Comparison of ENCODE assay signal across 18 cellular contexts in genomic region chr7:7922684-7923385, GRCh38. TPM values are rescaled to one million over a fixed set of nuclear protein-coding genes. Genes with fewer than 3 reads are reported as not detected.
A peak's percentile ranks its signal among the peaks of the same experiment; 100 is the strongest.
DNase-seq lines count a peak whose midpoint lies in the region; ATAC-seq, FAIRE-seq and TF ChIP-seq lines count a peak whose summit lies in the region.
"Had no signal": no experiment of that assay in that cellular context is flagged by ENCODE, and none has a peak within 500 bp of the region (broad histone marks: within the 10 kb centered on the region; RNA-seq: fewer than 3 reads in every experiment).

No MANE protein-coding gene starts in this region.

- H4K20me1 ChIP-seq in GM23338 (replicated peaks; ENCODE audit: insufficient read depth) = no peaks in the 10 kb centered on the region
- no peaks in the 10 kb centered on the region for H4K20me1 ChIP-seq in K562 (replicated peaks; ENCODE audit: control insufficient read depth, insufficient read depth, low read length)
- H4K20me1 ChIP-seq: BLaER1 treated with 17β-estradiol and CSF1 and Interleukin-3, amounts not matched to agents 10 nM and 100 nM had no signal

- H3K9me1 ChIP-seq in K562 (ENCODE audit: control insufficient read depth, insufficient read depth, low read length) = no peaks in the 10 kb centered on the region

- H3K9me3 Mint-ChIP-seq in GM23338 = no peaks in the 10 kb centered on the region

- TF ChIP-seq EP300 in K562 (IDR thresholded peaks at IDR 0.05; ENCODE audit: low read length) = no peak

- FAIRE-seq in K562 (lab: Jason Lieb, UNC) = peak; percentile 19
- FAIRE-seq: GM18507, keratinocyte had no signal

- H3K27ac Mint-ChIP-seq in GM23338 = no peak overlapping the region

- no peaks in the 10 kb centered on the region for H3K36me3 Mint-ChIP-seq in GM23338 (ENCODE audit: low read depth)

- in situ Hi-C loops in K562 (cut with MboI) = no loop called here

- H2AFZ ChIP-seq in GM23338 (no peak overlapping the region), K562 (ENCODE audit: low read depth, low read length) (no peak overlapping the region)

- no peaks in the 10 kb centered on the region for H3K36me3 ChIP-seq in GM23338 (ENCODE audit: insufficient read depth)
- no peaks in the 10 kb centered on the region for H3K36me3 ChIP-seq in K562 (ENCODE audit: control insufficient read depth, insufficient read depth, low read length)
- no peaks in the 10 kb centered on the region for H3K36me3 ChIP-seq in esophagus squamous epithelium
- H3K36me3 ChIP-seq: BLaER1 treated with 17β-estradiol and CSF1 and Interleukin-3, amounts not matched to agents 10 nM and 100 nM; right atrium auricular region; uterus had no signal

- no peak for TF ChIP-seq RAD21 in K562 (CRISPR knock-in tag; conservative IDR thresholded peaks at IDR 0.05 in 1 of 2, IDR thresholded peaks at IDR 0.05 in 1 of 2)

- CTCF ChIA-PET in K562 (lab: Yijun Ruan, JAX; ENCODE audit: low intra/inter-chr PET ratio) = no interaction called here

- TF ChIP-seq POLR2A in K562 (conservative IDR thresholded peaks at IDR 0.05) (no peak), lower leg skin (IDR thresholded peaks at IDR 0.05) (no peak), esophagus squamous epithelium (IDR thresholded peaks at IDR 0.05) (no peak)

- peaks cover 55% of the 10 kb centered on the region for H3K4me1 Mint-ChIP-seq in GM23338

- H3K9me3 ChIP-seq in K562 (replicated peaks; ENCODE audit: control insufficient read depth, insufficient read depth, low read depth, low read length) = no peaks in the 10 kb centered on the region
- no peaks in the 10 kb centered on the region for H3K9me3 ChIP-seq in esophagus squamous epithelium
- H3K9me3 ChIP-seq: BLaER1 treated with 17β-estradiol and CSF1 and Interleukin-3, amounts not matched to agents 10 nM and 100 nM; right atrium auricular region; uterus had no signal

- intact Hi-C loops in K562 (cut with micrococcal nuclease) = no loop called here
- intact Hi-C loops in lower leg skin (cut with DNase I; ENCODE audit: low total_unique reads) = no loop called here
- intact Hi-C loops in esophagus squamous epithelium (cut with DNase I) = no loop called here

- no TSS peak for BruUV-seq in K562 (replicated peaks; lab: Mats Ljungman, UMichigan)

- H3K27ac ChIP-seq in GM23338 (ENCODE audit: low read depth) (no peak overlapping the region), K562 (ENCODE audit: extremely low read depth, low read depth, low read length) (no peak overlapping the region), esophagus squamous epithelium (no peak overlapping the region)
- H3K27ac ChIP-seq: BLaER1 treated with 17β-estradiol and CSF1 and Interleukin-3, amounts not matched to agents 10 nM and 100 nM; epithelial cell of prostate; right atrium auricular region; uterus had no signal

- ATAC-seq in GM23338 (no peak), K562 (no peak)

- H3F3A ChIP-seq in GM23338 (replicated peaks; ENCODE audit: low read depth) = no peaks in the 10 kb centered on the region

- WGBS in K562 (ENCODE audit: insufficient coverage, low coverage, missing lambda C conversion rate) = 11% methylated on average over 7 of the region's 7 CpGs
- WGBS in lower leg skin, 2 donors = 66% methylated on average over 7 of the region's 7 CpGs
- WGBS in esophagus squamous epithelium, 2 donors = 21 to 30% methylated on average over 7 of the region's 7 CpGs

- H3K9ac ChIP-seq in K562 (ENCODE audit: insufficient read depth in 1 of 2, low read depth in 2 of 2, low read length in 2 of 2) = no peak overlapping the region
- H3K9ac ChIP-seq: BLaER1 treated with 17β-estradiol and CSF1 and Interleukin-3, amounts not matched to agents 10 nM and 100 nM had no signal

- H3K4me1 ChIP-seq in GM23338 (ENCODE audit: insufficient read depth) (peaks cover 57% of the 10 kb centered on the region), K562 (replicated peaks in 1 of 2; ENCODE audit: control insufficient read depth in 2 of 2, insufficient read depth in 2 of 2, low read length in 2 of 2) (no peaks in the 10 kb centered on the region), esophagus squamous epithelium (peaks cover 0 to 20% (median 9%) of the 10 kb centered on the region in 3 donors)
- H3K4me1 ChIP-seq: BLaER1 treated with 17β-estradiol and CSF1 and Interleukin-3, amounts not matched to agents 10 nM and 100 nM; right atrium auricular region; uterus had no signal

- H3K4me3 ChIP-seq in GM23338 = no peak overlapping the region
- no peak overlapping the region for H3K4me3 ChIP-seq in K562
- H3K4me3 ChIP-seq in lower leg skin (ENCODE audit: low read depth, poor library complexity, severe bottlenecking) = no peak overlapping the region
- H3K4me3 ChIP-seq in esophagus squamous epithelium = no peak overlapping the region
- H3K4me3 ChIP-seq: BLaER1 treated with 17β-estradiol and CSF1 and Interleukin-3, amounts not matched to agents 10 nM and 100 nM; right atrium auricular region; uterus had no signal

- no peaks in the 10 kb centered on the region for H3K79me2 ChIP-seq in GM23338 (replicated peaks; ENCODE audit: insufficient read depth)
- H3K79me2 ChIP-seq in K562 (ENCODE audit: control insufficient read depth, insufficient read depth, low read length) = no peaks in the 10 kb centered on the region

- no peak for DNase-seq in GM23338 (ENCODE audit: low spot score)
- peak; percentile 18 for DNase-seq in NCI-H146 treated with DMSO at 0.1 percent for 48 hours (lab: John Stamatoyannopoulos, UW; ENCODE audit: unreplicated experiment)
- DNase-seq in K562 (ENCODE audit: extremely low read depth in 1 of 4, low spot score in 3 of 4) = no peak
- peak; percentile 6 for DNase-seq in retina
- no peak for DNase-seq in NCI-H128 (lab: John Stamatoyannopoulos, UW; ENCODE audit: unreplicated experiment)
- DNase-seq in lower leg skin (ENCODE audit: low spot score in 2 of 2) = no peak
- no peak for DNase-seq in esophagus squamous epithelium (lab: John Stamatoyannopoulos, UW)
- DNase-seq: activated CD4-positive, alpha-beta T cell treated with anti-CD3 and anti-CD28 coated beads for 4 hours; activated T-cell treated with anti-CD3 and anti-CD28 coated beads, Interleukin-2, amount 50 U/mL, for 1 hour; NCI-H187 treated with DMSO at 0.1 percent for 48 hours; stimulated activated CD4-positive, alpha-beta T cell treated with anti-CD3 and anti-CD28 coated beads, Interleukin-2, amount 100 ng/mL, for 48 hours; T-helper 2 cell; uterus had no signal

- TF ChIP-seq CTCF in GM23338 (conservative IDR thresholded peaks at IDR 0.05; ENCODE audit: low read depth in 2 of 2) (no peak), K562 (IDR thresholded peaks at IDR 0.05 in 2 of 3, conservative IDR thresholded peaks at IDR 0.05 in 1 of 3; ENCODE audit: insufficient read depth in 2 of 3, low read depth in 1 of 3, low read length in 3 of 3) (no peak), lower leg skin (IDR thresholded peaks at IDR 0.05) (no peak), esophagus squamous epithelium (IDR thresholded peaks at IDR 0.05) (no peak)

- H3K27me3 Mint-ChIP-seq in GM23338 (ENCODE audit: insufficient read depth, low read depth, poor library complexity) = no peaks in the 10 kb centered on the region

- 0 out of 2 replicates have a peak overlapping the region, but pooled peaks have one; percentile 10 for H3K4me2 ChIP-seq in GM23338
- H3K4me2 ChIP-seq in K562 (ENCODE audit: insufficient read depth, low read length) = no peak overlapping the region
- H3K4me2 ChIP-seq: BLaER1 treated with 17β-estradiol and CSF1 and Interleukin-3, amounts not matched to agents 10 nM and 100 nM had no signal

- H3K4me3 Mint-ChIP-seq in GM23338 = no peak overlapping the region

- H3K27me3 ChIP-seq in GM23338 (ENCODE audit: insufficient read depth) = no peaks in the 10 kb centered on the region
- H3K27me3 ChIP-seq in K562 (ENCODE audit: control insufficient read depth in 2 of 2, insufficient read depth in 2 of 2, low read length in 2 of 2) = no peaks in the 10 kb centered on the region
- H3K27me3 ChIP-seq in esophagus squamous epithelium = no peaks in the 10 kb centered on the region
- H3K27me3 ChIP-seq: BLaER1 treated with 17β-estradiol and CSF1 and Interleukin-3, amounts not matched to agents 10 nM and 100 nM; right atrium auricular region; uterus had no signal

- H3K9me2 ChIP-seq in GM23338 (ENCODE audit: insufficient read depth) = 0 out of 2 replicates have a peak, but pooled peaks cover 3% of the 10 kb centered on the region

- POLR2A ChIA-PET in K562 (lab: Yijun Ruan, JAX) = no interaction called here

TF ChIP-seq in GM23338, 12 proteins besides CTCF, POLR2A, EP300 and RAD21 (continues in another document):
- TF ChIP-seq POLR2AphosphoS5 (IDR thresholded peaks at IDR 0.05; ENCODE audit: low read depth) = no peak
- TF ChIP-seq STAT1 (IDR thresholded peaks at IDR 0.05; ENCODE audit: unreplicated experiment) = no peak
- no peak for TF ChIP-seq JUNB (IDR thresholded peaks at IDR 0.05; ENCODE audit: unreplicated experiment)
- no peak for TF ChIP-seq ZNF331 (CRISPR knock-in tag; IDR thresholded peaks at IDR 0.05; ENCODE audit: low read depth)

RNA-seq across cellular contexts. Expression of gene GLCCI1, which starts 45.8 kb away (rescaled TPM):
- total RNA-seq in GM23338 (2014; rRNA removed; shearing (Covaris generic)) = 15.5 and 15.7 TPM in 2 replicates
- polyA plus RNA-seq in GM23338 (2016; fragmentation: Nextera tagmentation; extraction: Ambion mirVana) = 14.0 and 15.0 TPM in 2 replicates
- total RNA-seq in K562 (2011; cell fraction: chromatin; rRNA removed; ENCODE audit: low replicate concordance) = 28.3 and 49.4 TPM in 2 replicates
- 10.5 and 18.9 TPM in 2 replicates for total RNA-seq in K562 (2011; cell fraction: nucleolus; rRNA removed)
- total RNA-seq in K562 (2011; cell fraction: nucleoplasm; rRNA removed) = 21.6 and 29.6 TPM in 2 replicates
- 2.8 and 4.6 TPM in 2 replicates for total RNA-seq in K562 (2014; rRNA removed)
- 9.5 and 9.7 TPM in 2 replicates for total RNA-seq in K562 (2014; rRNA removed; fragmentation: Illumina TruSeq; extraction: Trizol)
- total RNA-seq in K562 (2015; rRNA removed; fragmentation: Illumina TruSeq; extraction: Trizol) = 6.5 and 7.3 TPM in 2 replicates
- 11.2 and 11.9 TPM in 2 replicates for total RNA-seq in K562 (2021)
- polyA plus RNA-seq in K562 (2011; rRNA removed) = 7.2 and 16.6 TPM in 2 replicates
- 2.7 and 6.5 TPM in 2 replicates for polyA plus RNA-seq in K562 (2011; cell fraction: cytosol; rRNA removed)
- 13.2 and 20.1 TPM in 2 replicates for polyA plus RNA-seq in K562 (2011; cell fraction: nucleus; rRNA removed)
- polyA plus RNA-seq in K562 (2012) = 8.4 and 11.0 TPM in 2 replicates
- 7.7 and 8.1 TPM in 2 replicates for polyA plus RNA-seq in K562 (2014; fragmentation: Illumina TruSeq; extraction: Trizol)
- polyA plus RNA-seq in K562 (2014; fragmentation: Nextera tagmentation; extraction: Ambion mirVana) = 1 to 10 TPM; 2.7 TPM
- polyA plus RNA-seq in K562 (2014; rRNA removed) = 5.1 and 6.0 TPM in 2 replicates
- polyA minus RNA-seq in K562 (2011; rRNA and poly(A)+ RNA removed) = 13.8 and 36.3 TPM in 2 replicates
- 3.7 and 9.9 TPM in 2 replicates for polyA minus RNA-seq in K562 (2011; cell fraction: cytosol; rRNA and poly(A)+ RNA removed)
- 8.6 and 31.3 TPM in 2 replicates for polyA minus RNA-seq in K562 (2011; cell fraction: nucleus; rRNA and poly(A)+ RNA removed)
- total RNA-seq in lower leg skin = 10 to 100 TPM; 17.5 to 27.1 (median 20.7) TPM
- 1 to 10 TPM; 1.5 to 9.9 (median 5.6) TPM for total RNA-seq in esophagus squamous epithelium

Comparison
In these comparisons a context has a peak if more than half of its experiments do, and no peak if none do; other contexts are left out.
1. DNase-seq: peak in NCI-H146 treated with DMSO at 0.1 percent for 48 hours (single experiment) and retina (single experiment); none in GM23338 (single experiment), K562 (0 of 4), NCI-H128 (single experiment), lower leg skin (0 of 2) and esophagus squamous epithelium (single experiment).